In genomic region chr12:13318231-13319015, GRCh38 we compare ENCODE assay signal across 25 cellular contexts.
"Had no signal": no experiment of that assay in that cellular context is flagged by ENCODE, and none has a peak within 500 bp of the region (broad histone marks: within the 10 kb centered on the region; RNA-seq: fewer than 3 reads in every experiment).

No MANE protein-coding gene starts in this region.

- H3K4me3 Mint-ChIP-seq: activated CD4-positive, alpha-beta memory T cell treated with anti-CD3 and anti-CD28 coated beads for 36 hours; activated naive CD4-positive, alpha-beta T cell treated with anti-CD3 and anti-CD28 coated beads, Interleukin-2, amount 10 ng/mL, durations not matched to agents 7 days and 5 days; activated naive CD8-positive, alpha-beta T cell; activated naive CD8-positive, alpha-beta T cell treated with anti-CD3 and anti-CD28 coated beads, Interleukin-2, amount 50 U/mL, for 24 hours; activated T-cell treated with anti-CD3 and anti-CD28 coated beads, Interleukin-2, amount 50 U/mL, for 4 hours; brain had no signal

- DNase-seq: activated CD4-positive, alpha-beta memory T cell treated with anti-CD3 and anti-CD28 coated beads for 36 hours; activated CD4-positive, alpha-beta T cell treated with anti-CD3 and anti-CD28 coated beads, Interleukin-2, amount 50 U/mL, for 1 hour; activated CD8-positive, alpha-beta memory T cell treated with anti-CD3 and anti-CD28 coated beads, Interleukin-2, amount 50 U/mL, for 4 hours; activated effector memory CD4-positive, alpha-beta T cell treated with Interleukin-2 at 50 U/mL for 16 hours; activated naive CD4-positive, alpha-beta T cell treated with anti-CD3 and anti-CD28 coated beads, Interleukin-2, amount 10 ng/mL, durations not matched to agents 7 days and 5 days; activated naive CD8-positive, alpha-beta T cell treated with anti-CD3 and anti-CD28 coated beads, Interleukin-2, amount 50 U/mL, for 24 hours; activated T-cell treated with anti-CD3 and anti-CD28 coated beads for 4 hours; activated T-cell treated with anti-CD3 and anti-CD28 coated beads, Interleukin-2, amount 50 U/mL, for 4 hours; anterior cingulate cortex; caudate nucleus; IMR-90; NCI-H1092 treated with DMSO at 0.1 percent for 48 hours; NCI-H1417 treated with DMSO at 0.1 percent for 48 hours; NCI-H187 treated with DMSO at 0.1 percent for 48 hours; NCI-H2081; NCI-H2171 treated with DMSO at 0.1 percent for 48 hours; NCI-H2227 treated with DMSO at 0.1 percent for 48 hours; NCI-H446 treated with DMSO at 0.1 percent for 48 hours; NCI-H524; Right ventricle myocardium superior; T1000; WERI-Rb-1 had no signal

- ATAC-seq: activated naive CD8-positive, alpha-beta T cell treated with anti-CD3 and anti-CD28 coated beads, Interleukin-2, amount 50 U/mL, for 24 hours; activated T-cell treated with anti-CD3 and anti-CD28 coated beads, Interleukin-2, amount 50 U/mL, for 4 hours; K562 had no signal

- H3K27ac ChIP-seq: WERI-Rb-1 had no signal

- H3K4me3 ChIP-seq: K562 had no signal

- H3K36me3 Mint-ChIP-seq: activated CD4-positive, alpha-beta memory T cell treated with anti-CD3 and anti-CD28 coated beads for 36 hours; activated naive CD4-positive, alpha-beta T cell treated with anti-CD3 and anti-CD28 coated beads, Interleukin-2, amount 10 ng/mL, durations not matched to agents 7 days and 5 days; activated naive CD8-positive, alpha-beta T cell; brain had no signal

- H3K36me3 ChIP-seq: WERI-Rb-1 had no signal

- H3K4me1 Mint-ChIP-seq: activated naive CD4-positive, alpha-beta T cell treated with anti-CD3 and anti-CD28 coated beads, Interleukin-2, amount 10 ng/mL, durations not matched to agents 7 days and 5 days; activated naive CD8-positive, alpha-beta T cell treated with anti-CD3 and anti-CD28 coated beads, Interleukin-2, amount 50 U/mL, for 24 hours; brain had no signal

- H3K9me3 Mint-ChIP-seq: activated CD4-positive, alpha-beta memory T cell treated with anti-CD3 and anti-CD28 coated beads for 36 hours; activated naive CD4-positive, alpha-beta T cell treated with anti-CD3 and anti-CD28 coated beads, Interleukin-2, amount 10 ng/mL, durations not matched to agents 7 days and 5 days; activated T-cell treated with anti-CD3 and anti-CD28 coated beads, Interleukin-2, amount 50 U/mL, for 4 hours had no signal

- H3K27ac Mint-ChIP-seq: activated CD4-positive, alpha-beta memory T cell treated with anti-CD3 and anti-CD28 coated beads for 36 hours; activated naive CD4-positive, alpha-beta T cell treated with anti-CD3 and anti-CD28 coated beads, Interleukin-2, amount 10 ng/mL, durations not matched to agents 7 days and 5 days; activated naive CD8-positive, alpha-beta T cell; activated naive CD8-positive, alpha-beta T cell treated with anti-CD3 and anti-CD28 coated beads, Interleukin-2, amount 50 U/mL, for 24 hours; brain had no signal
